In the genomic region with DNA sequence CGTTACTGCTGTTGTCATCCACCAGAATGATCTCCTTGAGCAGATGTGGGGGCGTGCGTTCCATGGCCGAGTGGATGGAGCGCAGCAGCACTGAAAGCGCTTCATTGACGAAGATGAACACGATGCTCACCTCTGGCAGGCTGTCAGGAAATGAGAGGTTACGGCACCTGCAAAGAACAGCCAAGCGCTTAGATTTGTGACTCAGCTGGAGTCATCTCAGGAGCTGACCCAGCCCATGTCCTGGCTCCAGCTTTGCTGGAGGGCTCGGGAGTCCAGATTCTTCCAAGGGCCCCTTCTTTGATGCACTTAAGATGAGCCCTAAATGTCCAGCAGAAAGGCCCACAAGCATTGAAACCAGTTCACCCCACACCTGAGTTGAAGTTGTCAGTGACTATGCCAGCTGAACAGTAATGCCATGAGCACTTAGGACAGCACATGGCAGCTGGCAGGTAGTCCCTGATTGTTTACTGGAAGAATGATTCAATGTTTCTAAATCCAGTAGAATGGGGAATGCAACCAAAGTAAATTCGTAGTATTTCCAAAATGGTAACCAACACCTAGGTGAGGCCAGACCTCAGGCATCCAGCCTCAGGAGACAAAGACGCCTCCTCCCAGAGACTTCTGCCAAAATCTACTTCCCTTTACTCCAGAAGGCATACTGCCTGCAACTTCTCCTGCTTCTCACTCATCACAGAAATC, we compare ENCODE assay signal across 15 cellular contexts.
"Had no signal": no experiment of that assay in that cellular context is flagged by ENCODE, and none has a peak within 500 bp of the region (broad histone marks: within the 10 kb centered on the region; RNA-seq: fewer than 3 reads in every experiment).

No MANE protein-coding gene starts in this region.

- H3K4me3 ChIP-seq: gastroesophageal sphincter, ovary, smooth muscle cell, suprapubic skin, thyroid gland had no signal

- H3K36me3 ChIP-seq: ovary, suprapubic skin had no signal

- ATAC-seq: effector memory CD8-positive, alpha-beta T cell; gastroesophageal sphincter; left lobe of liver; naive thymus-derived CD8-positive, alpha-beta T cell; right cardiac atrium; stimulated activated naive CD8-positive, alpha-beta T cell treated with anti-CD3 and anti-CD28 coated beads, Interleukin-15, Interleukin-2, amounts not matched to agents 100 U/mL and 50 U/mL, for 24 hours had no signal

- H3K9me3 ChIP-seq: gastroesophageal sphincter, ovary, suprapubic skin, thyroid gland had no signal

- FAIRE-seq: colon had no signal

- H3K27ac ChIP-seq: gastroesophageal sphincter, ovary, suprapubic skin, thyroid gland had no signal

- H3K27me3 ChIP-seq: gastroesophageal sphincter, ovary, suprapubic skin, thyroid gland had no signal

- H3K4me2 ChIP-seq: smooth muscle cell had no signal

- DNase-seq: cerebellar nuclear complex; effector memory CD8-positive, alpha-beta T cell; kidney glomerular epithelial cell; mammary epithelial cell; naive thymus-derived CD8-positive, alpha-beta T cell; ovary; right cardiac atrium; stimulated activated CD4-positive, alpha-beta T cell treated with anti-CD3 and anti-CD28 coated beads, Interleukin-2, amount 100 ng/mL, for 48 hours; stimulated activated naive CD8-positive, alpha-beta T cell treated with anti-CD3 and anti-CD28 coated beads, Interleukin-15, Interleukin-2, amounts not matched to agents 100 U/mL and 50 U/mL, for 24 hours; thyroid gland had no signal
